ENCODE assay signal across 9 cellular contexts in the genomic region with DNA sequence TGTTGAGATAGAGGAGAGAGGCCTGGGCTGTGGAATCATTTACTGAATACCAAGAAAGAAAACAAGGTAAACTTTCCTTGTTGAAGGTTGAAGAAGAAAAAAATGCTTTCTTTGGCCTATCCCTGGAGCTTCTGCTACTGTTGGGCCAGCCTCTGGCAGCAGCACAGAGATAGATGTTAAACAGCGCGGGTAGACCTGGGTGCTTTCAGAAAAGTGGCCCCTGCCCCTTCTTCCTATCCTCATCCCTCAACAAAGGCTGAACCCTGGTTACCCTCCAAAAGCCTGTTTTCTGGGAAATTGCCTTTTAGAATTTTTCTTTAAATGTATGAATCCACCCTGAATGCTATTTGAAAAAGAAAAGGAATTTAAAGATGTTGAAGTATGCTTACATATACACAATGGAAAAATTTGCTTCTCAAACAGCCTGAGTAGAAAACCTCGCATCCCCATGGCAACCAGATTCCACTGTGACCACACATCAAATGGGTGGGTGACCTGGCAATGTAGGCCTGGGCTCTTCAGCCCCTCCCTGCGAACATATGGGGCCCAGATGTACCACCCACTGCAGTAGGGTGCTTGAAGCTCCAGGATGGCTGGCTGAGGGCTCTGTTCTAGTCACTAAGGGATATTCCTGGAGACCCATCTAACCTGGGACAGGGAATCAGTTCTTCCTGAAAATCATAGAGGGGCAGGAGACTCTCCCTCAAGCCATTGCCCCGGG. TPM values are rescaled to one million over a fixed set of nuclear protein-coding genes. Genes with fewer than 3 reads are reported as not detected.
DNase-seq lines count a peak whose midpoint lies in the region; ATAC-seq and TF ChIP-seq lines count a peak whose summit lies in the region.
"Had no signal": no experiment of that assay in that cellular context is flagged by ENCODE, and none has a peak within 500 bp of the region (broad histone marks: within the 10 kb centered on the region; RNA-seq: fewer than 3 reads in every experiment).

No MANE protein-coding gene starts in this region.

- no peaks in the 10 kb centered on the region for H3K36me3 Mint-ChIP-seq in mesothelial cell of epicardium

- BruUV-seq in mammary epithelial cell (replicated peaks; lab: Mats Ljungman, UMichigan): no TSS peak

- no peaks in the 10 kb centered on the region for H3K27me3 Mint-ChIP-seq in mesothelial cell of epicardium (ENCODE audit: low read depth)

- H3K27ac ChIP-seq in BLaER1 treated with 17β-estradiol and CSF1 and Interleukin-3, amounts not matched to agents 10 nM and 100 nM: peak overlapping the region in 4 of 11 experiments; percentile 2 to 62 (median 40); a peak in 6 of 22 replicates
- H3K27ac ChIP-seq in HUES64 (ENCODE audit: low read depth, low read length) (peak overlapping the region; percentile 92), mammary epithelial cell (ENCODE audit: insufficient read depth, low read depth, low read length) (no peak overlapping the region)

- dilution Hi-C loops in mammary epithelial cell (cut with HindIII; ENCODE audit: low sequenced_read_pairs): no loop called here

- CTCF ChIA-PET in mammary epithelial cell (lab: Charles Lee; ENCODE audit: low non-redundant PET): no interaction called here

- no peaks in the 10 kb centered on the region for H3K27me3 ChIP-seq in BLaER1 treated with 17β-estradiol and CSF1 and Interleukin-3, amounts not matched to agents 10 nM and 100 nM
- H3K27me3 ChIP-seq in HUES64 (ENCODE audit: insufficient read depth, low read length): no peaks in the 10 kb centered on the region
- H3K27me3 ChIP-seq in mammary epithelial cell (ENCODE audit: insufficient read depth, low read length): no peaks in the 10 kb centered on the region

- no peak overlapping the region for H3K4me3 Mint-ChIP-seq in mesothelial cell of epicardium

- ATAC-seq in GM18867 (IDR thresholded peaks at IDR 0.05; ENCODE audit: unreplicated experiment): no peak

- H3K9me3 Mint-ChIP-seq in mesothelial cell of epicardium: no peaks in the 10 kb centered on the region

- no peaks in the 10 kb centered on the region for H3K36me3 ChIP-seq in BLaER1 treated with 17β-estradiol and CSF1 and Interleukin-3, amounts not matched to agents 10 nM and 100 nM
- H3K36me3 ChIP-seq in HUES64 (ENCODE audit: insufficient read depth, low read length) (no peaks in the 10 kb centered on the region), mammary epithelial cell (ENCODE audit: insufficient read depth, low read length) (no peaks in the 10 kb centered on the region)

- H3K4me2 ChIP-seq in BLaER1 treated with 17β-estradiol and CSF1 and Interleukin-3, amounts not matched to agents 10 nM and 100 nM: peak overlapping the region; percentile 36 to 82 (median 67)
- H3K4me2 ChIP-seq in mammary epithelial cell (ENCODE audit: insufficient read depth, low read depth, low read length): no peak overlapping the region

- H4K20me1 ChIP-seq in BLaER1 treated with 17β-estradiol and CSF1 and Interleukin-3, amounts not matched to agents 10 nM and 100 nM: no peaks in the 10 kb centered on the region; a peak in 1 of 22 replicates
- H4K20me1 ChIP-seq in mammary epithelial cell (ENCODE audit: insufficient read depth, low read length): no peaks in the 10 kb centered on the region

- no peaks in the 10 kb centered on the region for H3K9me3 ChIP-seq in BLaER1 treated with 17β-estradiol and CSF1 and Interleukin-3, amounts not matched to agents 10 nM and 100 nM (replicated peaks in 1 of 11)
- H3K9me3 ChIP-seq in HUES64 (ENCODE audit: insufficient read depth, low read depth, low read length): no peaks in the 10 kb centered on the region
- H3K9me3 ChIP-seq in mammary epithelial cell (replicated peaks; ENCODE audit: insufficient read depth, low read length): no peaks in the 10 kb centered on the region

- peaks cover 6 to 19% (median 15%) of the 10 kb centered on the region in 10 experiments; a peak in 19 of 20 replicates for H3K4me1 ChIP-seq in BLaER1 treated with 17β-estradiol and CSF1 and Interleukin-3, amounts not matched to agents 10 nM and 100 nM
- H3K4me1 ChIP-seq in HUES64 (ENCODE audit: insufficient read depth, low read length): peaks cover 53% of the 10 kb centered on the region
- no peaks in the 10 kb centered on the region for H3K4me1 ChIP-seq in mammary epithelial cell (ENCODE audit: insufficient read depth, low read length)

- 0 out of 22 replicates have a peak overlapping the region, but pooled peaks of 1 of the 11 experiments have one; percentile 7 for H3K9ac ChIP-seq in BLaER1 treated with 17β-estradiol and CSF1 and Interleukin-3, amounts not matched to agents 10 nM and 100 nM
- H3K9ac ChIP-seq in HUES64 (ENCODE audit: low read depth, low read length) (peak overlapping the region; percentile 41), mammary epithelial cell (ENCODE audit: insufficient read depth, low read length) (no peak overlapping the region)

- in situ Hi-C loops in mammary epithelial cell (cut with MboI; ENCODE audit: low sequenced_read_pairs in 2 of 2): no loop called here
- in situ Hi-C loops in G401 (cut with HindIII; ENCODE audit: low sequenced_read_pairs): no loop called here

- no peaks in the 10 kb centered on the region for H3K79me2 ChIP-seq in mammary epithelial cell (ENCODE audit: insufficient read depth, low read length)

- TF ChIP-seq CTCF in mammary epithelial cell (conservative IDR thresholded peaks at IDR 0.05 in 1 of 2, IDR thresholded peaks at IDR 0.05 in 1 of 2; ENCODE audit: extremely low read depth in 1 of 2, insufficient read depth in 1 of 2, low read depth in 1 of 2, low read length in 2 of 2) (no peak), mesothelial cell of epicardium (IDR thresholded peaks at IDR 0.05; ENCODE audit: unreplicated experiment) (no peak)

- DNase-seq in mammary epithelial cell: no peak
- peak in 1 of 2 experiments; percentile 50 for DNase-seq in mesothelial cell of epicardium (ENCODE audit: low spot score in 2 of 2, unreplicated experiment in 2 of 2)
- no peak for DNase-seq in medulla oblongata (ENCODE audit: extremely low spot score)
- no peak for DNase-seq in GF-D8 (lab: John Stamatoyannopoulos, UW)
- DNase-seq in G401 (ENCODE audit: low spot score): no peak
- DNase-seq: stimulated activated CD4-positive, alpha-beta T cell treated with anti-CD3 and anti-CD28 coated beads, Interleukin-12 subunit alpha, Interleukin-12 subunit beta, amount 100 ng/mL, for 4 hours had no signal

- intact Hi-C loops in mammary epithelial cell (cut with micrococcal nuclease): no loop called here

- H3K27ac Mint-ChIP-seq in mesothelial cell of epicardium: peak overlapping the region; percentile 74

- H3K4me3 ChIP-seq in BLaER1 treated with 17β-estradiol and CSF1 and Interleukin-3, amounts not matched to agents 10 nM and 100 nM: no peak overlapping the region
- H3K4me3 ChIP-seq in HUES64 (ENCODE audit: low read length) (peak overlapping the region; percentile 4; the same call in 1 of the 2 replicates), mammary epithelial cell (replicated peaks in 1 of 3; ENCODE audit: insufficient read depth in 1 of 3, low read depth in 2 of 3, low read length in 3 of 3) (no peak overlapping the region)

- WGBS in HUES64: 25% methylated on average over 5 of the region's 5 CpGs
- WGBS in mammary epithelial cell (ENCODE audit: low coverage, missing lambda C conversion rate): 95% methylated on average over 5 of the region's 5 CpGs

- H3K4me1 Mint-ChIP-seq in mesothelial cell of epicardium: peaks cover 31% of the 10 kb centered on the region

- H2AFZ ChIP-seq in mammary epithelial cell (ENCODE audit: low read depth, low read length): peak overlapping the region; percentile 15

RNA-seq across cellular contexts. Expression of a gene that starts 23.4 kb away (rescaled TPM):
- polyA plus RNA-seq in HUES64 (2013, experiment 1 of 2): not detected
- polyA plus RNA-seq in HUES64 (2013, experiment 2 of 2): 0.19 TPM
- total RNA-seq in mammary epithelial cell: not detected
- not detected for polyA plus RNA-seq in mammary epithelial cell
- polyA minus RNA-seq in mammary epithelial cell: not detected
- total RNA-seq in mesothelial cell of epicardium: 0.16 TPM in 1 of 3 replicates, not detected in the others
- total RNA-seq in G401 (2014; rRNA removed; shearing (Covaris generic)): not detected in 2 replicates
